9 cellular contexts compared by ENCODE assay signal in genomic region chr6:167350322-167350721, GRCh38. TPM values are rescaled to one million over a fixed set of nuclear protein-coding genes. Genes with fewer than 3 reads are reported as not detected.
DNase-seq lines count a peak whose midpoint lies in the region; ATAC-seq and TF ChIP-seq lines count a peak whose summit lies in the region.
"Had no signal": no experiment of that assay in that cellular context is flagged by ENCODE, and none has a peak within 500 bp of the region (broad histone marks: within the 10 kb centered on the region; RNA-seq: fewer than 3 reads in every experiment).

No MANE protein-coding gene starts in this region.

- 16% methylated on average over 22 of the region's 22 CpGs for WGBS in right cardiac atrium
- WGBS in sigmoid colon, 2 donors, result 2 to 5% methylated on average over 22 of the region's 22 CpGs

- no peak overlapping the region for H3K27ac ChIP-seq in GM23338 (ENCODE audit: low read depth)
- H3K27ac ChIP-seq in right cardiac atrium (ENCODE audit: low read length), result no peak overlapping the region
- H3K27ac ChIP-seq in sigmoid colon, result peak overlapping the region; percentile 16 to 75 (median 55)
- H3K27ac ChIP-seq: foreskin keratinocyte had no signal

- TF ChIP-seq CTCF in GM23338 (conservative IDR thresholded peaks at IDR 0.05; ENCODE audit: low read depth in 2 of 2) (no peak), sigmoid colon (IDR thresholded peaks at IDR 0.05) (no peak)

- H3K9me2 ChIP-seq in GM23338 (ENCODE audit: insufficient read depth), result no peaks in the 10 kb centered on the region

- no peak for TF ChIP-seq EP300 in sigmoid colon (IDR thresholded peaks at IDR 0.05)

- H3K4me1 Mint-ChIP-seq in GM23338, result peaks cover 13% of the 10 kb centered on the region
- H3K4me1 Mint-ChIP-seq in activated CD4-positive, alpha-beta T cell treated with anti-CD3 and anti-CD28 coated beads, Interleukin-2, amount 10 ng/mL, durations not matched to agents 7 days and 5 days, result peaks cover 26% of the 10 kb centered on the region

- H3K27ac Mint-ChIP-seq in GM23338, result no peak overlapping the region
- peak overlapping the region; percentile 38 for H3K27ac Mint-ChIP-seq in activated CD4-positive, alpha-beta T cell treated with anti-CD3 and anti-CD28 coated beads, Interleukin-2, amount 10 ng/mL, durations not matched to agents 7 days and 5 days

- H3K36me3 Mint-ChIP-seq in GM23338 (ENCODE audit: low read depth), result peaks cover 9% of the 10 kb centered on the region; the same call in 2 of the 3 replicates
- no peaks in the 10 kb centered on the region for H3K36me3 Mint-ChIP-seq in activated CD4-positive, alpha-beta T cell treated with anti-CD3 and anti-CD28 coated beads, Interleukin-2, amount 10 ng/mL, durations not matched to agents 7 days and 5 days (ENCODE audit: low read depth)

- POLR2A ChIA-PET in activated CD4-positive, alpha-beta T cell treated with anti-CD3 and anti-CD28 coated beads, Interleukin-2, amount 10 ng/mL, durations not matched to agents 7 days and 5 days (lab: Charles Lee), result no interaction called here

- peaks cover 21% of the 10 kb centered on the region; the same call in 2 of the 3 replicates for H3K9me3 Mint-ChIP-seq in GM23338
- no peaks in the 10 kb centered on the region for H3K9me3 Mint-ChIP-seq in activated CD4-positive, alpha-beta T cell treated with anti-CD3 and anti-CD28 coated beads, Interleukin-2, amount 10 ng/mL, durations not matched to agents 7 days and 5 days

- CTCF ChIA-PET in activated CD4-positive, alpha-beta T cell treated with anti-CD3 and anti-CD28 coated beads, Interleukin-2, amount 10 ng/mL, durations not matched to agents 7 days and 5 days (lab: Charles Lee), result interaction anchor here (1.3 kb wide), 1 partner anchor 402 kb away, joined by 3 read pairs; no protein-coding TSS in a partner anchor

- ATAC-seq in GM23338, result peak; percentile 37
- peak; percentile 15 to 75 for ATAC-seq in right cardiac atrium
- ATAC-seq in HG02798 (IDR thresholded peaks at IDR 0.05; ENCODE audit: poor library complexity, unreplicated experiment), result no peak
- no peak for ATAC-seq in GM18868 (IDR thresholded peaks at IDR 0.05; ENCODE audit: unreplicated experiment)

- H3K4me3 ChIP-seq in GM23338 (peak overlapping the region; percentile 64), right cardiac atrium (ENCODE audit: low read length) (no peak overlapping the region), sigmoid colon (peak overlapping the region in 3 of 4 donors; percentile 44 to 53 (median 51))

- H3K36me3 ChIP-seq in GM23338 (ENCODE audit: insufficient read depth) (peaks cover 3% of the 10 kb centered on the region; the same call in 1 of the 2 replicates), sigmoid colon (no peaks in the 10 kb centered on the region)

- intact Hi-C loops in right cardiac atrium (cut with DNase I), result loop anchor here in 1 of 4 donors (10.0 kb wide), 1 partner anchor 116 kb away; no protein-coding TSS in a partner anchor
- intact Hi-C loops in sigmoid colon (cut with DNase I), result loop anchor here (5.0 kb wide), 2 partner anchors 38 to 138 kb away; no protein-coding TSS in a partner anchor

- peak overlapping the region; percentile 91 for H2AFZ ChIP-seq in GM23338

- no peaks in the 10 kb centered on the region for H4K20me1 ChIP-seq in GM23338 (replicated peaks; ENCODE audit: insufficient read depth)

- H3K4me2 ChIP-seq in GM23338, result peak overlapping the region; percentile 79

- H3K79me2 ChIP-seq in GM23338 (replicated peaks; ENCODE audit: insufficient read depth), result no peaks in the 10 kb centered on the region

- H3K27me3 ChIP-seq in GM23338 (ENCODE audit: insufficient read depth) (peaks cover 33% of the 10 kb centered on the region), right cardiac atrium (ENCODE audit: control insufficient read depth, insufficient read depth) (no peaks in the 10 kb centered on the region), sigmoid colon (peaks cover 0 to 4% (median 0%) of the 10 kb centered on the region in 3 donors)

- H3F3A ChIP-seq in GM23338 (replicated peaks; ENCODE audit: low read depth), result peaks cover 5% of the 10 kb centered on the region; the same call in 1 of the 2 replicates

- H3K4me3 Mint-ChIP-seq in GM23338, result peak overlapping the region; percentile 63
- H3K4me3 Mint-ChIP-seq in activated CD4-positive, alpha-beta T cell treated with anti-CD3 and anti-CD28 coated beads, Interleukin-2, amount 10 ng/mL, durations not matched to agents 7 days and 5 days, result peak overlapping the region; percentile 62

- H3K4me1 ChIP-seq in GM23338 (ENCODE audit: insufficient read depth), result peaks cover 11% of the 10 kb centered on the region; the same call in 1 of the 2 replicates
- no peaks in the 10 kb centered on the region for H3K4me1 ChIP-seq in right cardiac atrium (ENCODE audit: control insufficient read depth, insufficient read depth, low read length)
- peaks cover 0 to 20% (median 6%) of the 10 kb centered on the region in 4 donors for H3K4me1 ChIP-seq in sigmoid colon
- H3K4me1 ChIP-seq: foreskin keratinocyte had no signal

- H3K9me3 ChIP-seq in right cardiac atrium (ENCODE audit: control insufficient read depth, low read length) (no peaks in the 10 kb centered on the region), sigmoid colon (peaks cover 0 to 3% (median 0%) of the 10 kb centered on the region in 4 donors)

- H3K27me3 Mint-ChIP-seq in GM23338 (ENCODE audit: insufficient read depth, low read depth, poor library complexity), result peaks cover 28% of the 10 kb centered on the region
- H3K27me3 Mint-ChIP-seq in activated CD4-positive, alpha-beta T cell treated with anti-CD3 and anti-CD28 coated beads, Interleukin-2, amount 10 ng/mL, durations not matched to agents 7 days and 5 days, result peaks cover 37% of the 10 kb centered on the region

- DNase-seq in GM23338 (ENCODE audit: low spot score) (peak; percentile 37), right cardiac atrium (peak; percentile 22 to 52 (median 33)), sigmoid colon (no peak), ecto neural progenitor cell (ENCODE audit: low spot score) (no peak), D341Med (ENCODE audit: low spot score) (no peak)
- DNase-seq in activated CD4-positive, alpha-beta T cell treated with anti-CD3 and anti-CD28 coated beads, Interleukin-2, amount 10 ng/mL, durations not matched to agents 7 days and 5 days, result no peak

- TF ChIP-seq POLR2A in sigmoid colon (IDR thresholded peaks at IDR 0.05), result no peak

TF ChIP-seq in GM23338, 12 proteins besides CTCF, POLR2A, EP300 and RAD21 (continues in another document):
- no peak for TF ChIP-seq ZNF114 (CRISPR knock-in tag; IDR thresholded peaks at IDR 0.05)
- TF ChIP-seq REST (IDR thresholded peaks at IDR 0.05; ENCODE audit: unreplicated experiment), result no peak
- no peak for TF ChIP-seq EZH2phosphoT487 (IDR thresholded peaks at IDR 0.05; ENCODE audit: unreplicated experiment)
- TF ChIP-seq POLR2AphosphoS5 (IDR thresholded peaks at IDR 0.05; ENCODE audit: low read depth), result no peak
- no peak for TF ChIP-seq ZNF331 (CRISPR knock-in tag; IDR thresholded peaks at IDR 0.05; ENCODE audit: low read depth)
- TF ChIP-seq CREB1 (CRISPR knock-in tag; IDR thresholded peaks at IDR 0.05; ENCODE audit: low read depth), result no peak
- TF ChIP-seq ETS1 (IDR thresholded peaks at IDR 0.05), result no peak
- TF ChIP-seq STAT1 (IDR thresholded peaks at IDR 0.05; ENCODE audit: unreplicated experiment), result no peak

RNA-seq across cellular contexts. Expression of gene TTLL2, which starts 25.4 kb away (rescaled TPM):
- not detected in 2 replicates for total RNA-seq in GM23338 (2014; rRNA removed; shearing (Covaris generic))
- polyA plus RNA-seq in GM23338 (2016; fragmentation: Nextera tagmentation; extraction: Ambion mirVana), result 0.14 TPM in 1 of 2 replicates, not detected in the other
- total RNA-seq in activated CD4-positive, alpha-beta T cell treated with anti-CD3 and anti-CD28 coated beads, Interleukin-2, amount 10 ng/mL, durations not matched to agents 7 days and 5 days, result not detected
- not detected for total RNA-seq in right cardiac atrium
- polyA plus RNA-seq in right cardiac atrium, result not detected
- total RNA-seq in sigmoid colon, result not detected
- polyA plus RNA-seq in sigmoid colon, result not detected
- total RNA-seq: foreskin keratinocyte had no signal
- polyA plus RNA-seq: foreskin keratinocyte had no signal

RNA-seq across cellular contexts. Expression of gene UNC93A, which starts 59.2 kb away (rescaled TPM):
- 0.28 TPM in 1 of 2 replicates, not detected in the other for total RNA-seq in GM23338 (2014; rRNA removed; shearing (Covaris generic))
- polyA plus RNA-seq in GM23338 (2016; fragmentation: Nextera tagmentation; extraction: Ambion mirVana), result 0.18 and 0.47 TPM in 2 replicates
- not detected for total RNA-seq in activated CD4-positive, alpha-beta T cell treated with anti-CD3 and anti-CD28 coated beads, Interleukin-2, amount 10 ng/mL, durations not matched to agents 7 days and 5 days
- total RNA-seq in right cardiac atrium, result not detected
- polyA plus RNA-seq in right cardiac atrium, result not detected
- total RNA-seq in sigmoid colon, result not detected
- polyA plus RNA-seq in sigmoid colon, result under 1 TPM in 1 of 3 donors, not detected in 2; 0.45 TPM
- total RNA-seq: foreskin keratinocyte had no signal
- polyA plus RNA-seq: foreskin keratinocyte had no signal

Comparison
In these comparisons a context has a peak if more than half of its experiments do, and no peak if none do; other contexts are left out.
1. ATAC-seq: peak in GM23338 (single experiment) and right cardiac atrium (2 of 2); none in HG02798 (single experiment) and GM18868 (single experiment).
2. DNase-seq: peak in GM23338 (single experiment) and right cardiac atrium (3 of 3); none in activated CD4-positive, alpha-beta T cell treated with anti-CD3 and anti-CD28 coated beads, Interleukin-2, amount 10 ng/mL, durations not matched to agents 7 days and 5 days (single experiment), sigmoid colon (single experiment), ecto neural progenitor cell (single experiment) and D341Med (single experiment).
3. H3K27ac ChIP-seq: peak in sigmoid colon (4 of 4); none in GM23338 (single experiment) and right cardiac atrium (single experiment).